7 cellular contexts compared by ENCODE assay signal in the genomic region with DNA sequence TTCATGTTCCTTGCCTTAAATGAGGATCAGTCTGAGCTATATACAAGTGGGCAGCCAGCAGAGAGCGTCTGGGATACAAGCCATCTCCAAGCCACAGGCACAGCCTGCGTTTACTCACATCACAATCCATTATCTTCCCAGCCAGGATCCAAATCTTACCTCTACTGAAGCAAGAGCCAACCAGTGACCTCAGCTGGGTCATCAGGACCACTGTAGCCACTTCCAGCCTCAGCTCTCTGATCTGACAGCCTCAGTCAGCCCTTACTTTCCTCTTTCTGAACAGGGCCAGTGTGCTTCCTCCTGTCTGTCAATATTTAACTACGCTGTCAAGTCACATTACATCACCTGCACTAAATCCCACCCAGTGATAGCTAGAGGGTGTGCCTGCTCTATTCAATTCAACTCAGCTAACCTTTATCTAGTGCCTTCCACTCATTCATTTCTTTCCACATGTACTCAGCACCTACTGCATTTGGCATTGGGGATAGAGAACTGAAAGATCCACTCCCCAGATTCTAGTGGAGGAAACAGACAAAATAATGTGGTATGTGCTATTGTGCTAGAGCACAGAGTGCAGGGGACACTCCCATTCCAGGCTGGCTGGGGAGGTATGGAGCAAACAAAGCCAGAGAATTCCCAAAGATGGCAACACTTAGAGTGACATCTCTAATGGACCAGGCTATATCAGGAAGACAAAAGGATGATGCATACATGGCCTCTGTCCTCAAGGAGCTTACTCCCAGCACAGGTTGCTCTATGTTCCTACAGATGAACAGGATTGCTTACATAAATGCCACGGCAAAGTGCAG.
DNase-seq lines count a peak whose midpoint lies in the region; ATAC-seq and TF ChIP-seq lines count a peak whose summit lies in the region.

No MANE protein-coding gene starts in this region.

- no peaks in the 10 kb centered on the region for H3K79me2 ChIP-seq in neural cell (replicated peaks; ENCODE audit: insufficient read depth, low read length)

- H3K36me3 ChIP-seq in neural cell (ENCODE audit: insufficient read depth, low read length): no peaks in the 10 kb centered on the region

- H2AFZ ChIP-seq in neural cell (ENCODE audit: low read depth, low read length): peak overlapping the region; percentile 43

- peak overlapping the region; percentile 22 for H3K9ac ChIP-seq in neural cell (ENCODE audit: low read length)

- no peaks in the 10 kb centered on the region for H3K9me3 ChIP-seq in neural cell (ENCODE audit: low read length)

- H3F3A ChIP-seq in neural cell (ENCODE audit: insufficient read depth, low read length, poor library complexity, severe bottlenecking): no peaks in the 10 kb centered on the region

- no peaks in the 10 kb centered on the region for H4K20me1 ChIP-seq in neural cell (ENCODE audit: insufficient read depth)

- intact Hi-C loops in posterior vena cava (cut with DNase I): no loop called here

- no peaks in the 10 kb centered on the region for H3K9me2 ChIP-seq in neural cell (ENCODE audit: insufficient read depth, low read length)

- H3K4me3 ChIP-seq in neural cell (ENCODE audit: low read length): no peak overlapping the region

- ATAC-seq in GM19351 (IDR thresholded peaks at IDR 0.05; ENCODE audit: unreplicated experiment): peak; percentile 76
- ATAC-seq in HG03175 (IDR thresholded peaks at IDR 0.05; ENCODE audit: unreplicated experiment): peak; percentile 97

- H3K4me2 ChIP-seq in neural cell (ENCODE audit: low read length): no peak overlapping the region

- TF ChIP-seq EP300 in neural cell (conservative IDR thresholded peaks at IDR 0.05; ENCODE audit: poor library complexity, severe bottlenecking): peak; percentile 54

- peak; percentile 56 for TF ChIP-seq RAD21 in neural cell (conservative IDR thresholded peaks at IDR 0.05)

- H3K27ac ChIP-seq in neural cell (ENCODE audit: low read length): peak overlapping the region; percentile 33

- TF ChIP-seq CTCF in neural cell (IDR thresholded peaks at IDR 0.05; ENCODE audit: poor library complexity, severe bottlenecking): peak; percentile 53

- peak; percentile 72 for DNase-seq in amniotic epithelial cell (ENCODE audit: low read depth)
- DNase-seq in activated effector memory CD4-positive, alpha-beta T cell treated with anti-CD3 and anti-CD28 coated beads, Interleukin-2, amount 50 U/mL, for 16 hours: no peak
- DNase-seq in stimulated activated CD4-positive, alpha-beta T cell treated with anti-CD3 and anti-CD28 coated beads, Interleukin-2, amount 100 ng/mL, for 24 hours: no peak
- no peak for DNase-seq in posterior vena cava (ENCODE audit: low spot score)

- H3K27me3 ChIP-seq in neural cell (ENCODE audit: insufficient read depth, low read depth, low read length): no peaks in the 10 kb centered on the region

TF ChIP-seq in neural cell, 6 proteins besides CTCF, POLR2A, EP300 and RAD21:
- TF ChIP-seq EZH2 (IDR thresholded peaks at IDR 0.05; ENCODE audit: borderline replicate concordance, insufficient read depth, low read length, poor library complexity, severe bottlenecking): no peak
- TF ChIP-seq POLR2AphosphoS5 (IDR thresholded peaks at IDR 0.05): peak; percentile 44
- TF ChIP-seq, protein P1, sequence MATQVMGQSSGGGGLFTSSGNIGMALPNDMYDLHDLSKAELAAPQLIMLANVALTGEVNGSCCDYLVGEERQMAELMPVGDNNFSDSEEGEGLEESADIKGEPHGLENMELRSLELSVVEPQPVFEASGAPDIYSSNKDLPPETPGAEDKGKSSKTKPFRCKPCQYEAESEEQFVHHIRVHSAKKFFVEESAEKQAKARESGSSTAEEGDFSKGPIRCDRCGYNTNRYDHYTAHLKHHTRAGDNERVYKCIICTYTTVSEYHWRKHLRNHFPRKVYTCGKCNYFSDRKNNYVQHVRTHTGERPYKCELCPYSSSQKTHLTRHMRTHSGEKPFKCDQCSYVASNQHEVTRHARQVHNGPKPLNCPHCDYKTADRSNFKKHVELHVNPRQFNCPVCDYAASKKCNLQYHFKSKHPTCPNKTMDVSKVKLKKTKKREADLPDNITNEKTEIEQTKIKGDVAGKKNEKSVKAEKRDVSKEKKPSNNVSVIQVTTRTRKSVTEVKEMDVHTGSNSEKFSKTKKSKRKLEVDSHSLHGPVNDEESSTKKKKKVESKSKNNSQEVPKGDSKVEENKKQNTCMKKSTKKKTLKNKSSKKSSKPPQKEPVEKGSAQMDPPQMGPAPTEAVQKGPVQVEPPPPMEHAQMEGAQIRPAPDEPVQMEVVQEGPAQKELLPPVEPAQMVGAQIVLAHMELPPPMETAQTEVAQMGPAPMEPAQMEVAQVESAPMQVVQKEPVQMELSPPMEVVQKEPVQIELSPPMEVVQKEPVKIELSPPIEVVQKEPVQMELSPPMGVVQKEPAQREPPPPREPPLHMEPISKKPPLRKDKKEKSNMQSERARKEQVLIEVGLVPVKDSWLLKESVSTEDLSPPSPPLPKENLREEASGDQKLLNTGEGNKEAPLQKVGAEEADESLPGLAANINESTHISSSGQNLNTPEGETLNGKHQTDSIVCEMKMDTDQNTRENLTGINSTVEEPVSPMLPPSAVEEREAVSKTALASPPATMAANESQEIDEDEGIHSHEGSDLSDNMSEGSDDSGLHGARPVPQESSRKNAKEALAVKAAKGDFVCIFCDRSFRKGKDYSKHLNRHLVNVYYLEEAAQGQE (IDR thresholded peaks at IDR 0.05; ENCODE audit: borderline replicate concordance): no peak
- TF ChIP-seq SMC3 (conservative IDR thresholded peaks at IDR 0.05; ENCODE audit: poor library complexity): peak; percentile 61
